In genomic region chr13:65378943-65379519, GRCh38 we compare ENCODE assay signal across 17 cellular contexts.
DNase-seq lines count a peak whose midpoint lies in the region; ATAC-seq and TF ChIP-seq lines count a peak whose summit lies in the region.
"Had no signal": no experiment of that assay in that cellular context is flagged by ENCODE, and none has a peak within 500 bp of the region (broad histone marks: within the 10 kb centered on the region; RNA-seq: fewer than 3 reads in every experiment).

No MANE protein-coding gene starts in this region.

- H3K4me1 ChIP-seq in lower lobe of right lung = no peaks in the 10 kb centered on the region
- H3K4me1 ChIP-seq: suprapubic skin had no signal

- H3K36me3 ChIP-seq in lower lobe of right lung = no peaks in the 10 kb centered on the region
- H3K36me3 ChIP-seq: suprapubic skin had no signal

- H3K27me3 ChIP-seq in lower lobe of right lung (ENCODE audit: low read depth) = no peaks in the 10 kb centered on the region
- H3K27me3 ChIP-seq: suprapubic skin had no signal

- TF ChIP-seq CTCF in WTC11 (IDR thresholded peaks at IDR 0.05) (no peak), lower lobe of right lung (IDR thresholded peaks at IDR 0.05) (no peak)

- DNase-seq in H4 (ENCODE audit: low spot score) (peak; percentile 9), NCI-H1105 (lab: John Stamatoyannopoulos, UW) (peak; percentile 11), WTC11 (ENCODE audit: low spot score) (no peak), iPS DF 19.7 (ENCODE audit: low read depth, low spot score) (peak; percentile 1), lower lobe of right lung (no peak), hippocampal formation (lab: John Stamatoyannopoulos, UW) (no peak)
- no peak for DNase-seq in effector memory CD8-positive, alpha-beta T cell
- DNase-seq: activated CD4-positive, alpha-beta T cell treated with anti-CD3 and anti-CD28 coated beads for 48 hours; aorta; CD4-positive, alpha-beta T cell; H9; head of caudate nucleus; NCI-H1048; NK-92 treated with Interleukin-12 subunit alpha and Interleukin-12 subunit beta, amount 100 ng/mL, for 24 hours; small intestine had no signal

- H3K4me3 Mint-ChIP-seq in WTC11 = no peak overlapping the region
- no peak overlapping the region for H3K4me3 Mint-ChIP-seq in effector memory CD8-positive, alpha-beta T cell
- H3K4me3 Mint-ChIP-seq: CD4-positive, alpha-beta T cell; H9 had no signal

- peaks cover 38% of the 10 kb centered on the region for H3K9me3 Mint-ChIP-seq in WTC11
- H3K9me3 Mint-ChIP-seq in effector memory CD8-positive, alpha-beta T cell = peaks cover 0 to 3% of the 10 kb centered on the region in 2 donors

- peaks cover 17% of the 10 kb centered on the region for H3K36me3 Mint-ChIP-seq in WTC11
- H3K36me3 Mint-ChIP-seq in effector memory CD8-positive, alpha-beta T cell (ENCODE audit: insufficient read depth) = no peaks in the 10 kb centered on the region

- H3K27me3 Mint-ChIP-seq in WTC11 (ENCODE audit: low read depth) = no peaks in the 10 kb centered on the region
- no peaks in the 10 kb centered on the region for H3K27me3 Mint-ChIP-seq in effector memory CD8-positive, alpha-beta T cell
- H3K27me3 Mint-ChIP-seq: CD4-positive, alpha-beta T cell had no signal

- H3K4me1 Mint-ChIP-seq in WTC11 = no peaks in the 10 kb centered on the region
- H3K4me1 Mint-ChIP-seq in effector memory CD8-positive, alpha-beta T cell (ENCODE audit: low read depth in 2 of 2) = no peaks in the 10 kb centered on the region
- H3K4me1 Mint-ChIP-seq: H9 had no signal

- ATAC-seq in WTC11 (no peak), lower lobe of right lung (no peak)
- ATAC-seq in effector memory CD8-positive, alpha-beta T cell (replicated peaks) = no peak

- no peak overlapping the region for H3K27ac Mint-ChIP-seq in WTC11
- no peak overlapping the region for H3K27ac Mint-ChIP-seq in effector memory CD8-positive, alpha-beta T cell
- H3K27ac Mint-ChIP-seq: CD4-positive, alpha-beta T cell; H9 had no signal

- peaks cover 23% of the 10 kb centered on the region for H3K9me3 ChIP-seq in lower lobe of right lung

- H3K27ac ChIP-seq in lower lobe of right lung = no peak overlapping the region
- H3K27ac ChIP-seq: suprapubic skin had no signal

- no peak overlapping the region for H3K4me3 ChIP-seq in lower lobe of right lung
- H3K4me3 ChIP-seq: lung, suprapubic skin had no signal

- POLR2A ChIA-PET in WTC11 (lab: Charles Lee) = no interaction called here

- intact Hi-C loops in lower lobe of right lung (cut with DNase I) = no loop called here

- CTCF ChIA-PET in WTC11 (lab: Charles Lee) = no interaction called here

TF ChIP-seq in WTC11, 78 proteins besides CTCF, POLR2A, EP300 and RAD21:
- TF ChIP-seq ARID4B (CRISPR knock-in tag; IDR thresholded peaks at IDR 0.05; ENCODE audit: borderline replicate concordance) (no peak), TEAD1 (CRISPR knock-in tag; IDR thresholded peaks at IDR 0.05) (no peak), ZNF317 (CRISPR knock-in tag; IDR thresholded peaks at IDR 0.05; ENCODE audit: borderline replicate concordance, low read depth) (peak; percentile 99), ETV6 (CRISPR knock-in tag; IDR thresholded peaks at IDR 0.05) (no peak)

Comparison
In these comparisons a context has a peak if more than half of its experiments do, and no peak if none do; other contexts are left out.
1. DNase-seq: peak in H4 (single experiment), NCI-H1105 (single experiment) and iPS DF 19.7 (single experiment); none in WTC11 (single experiment), lower lobe of right lung (single experiment), effector memory CD8-positive, alpha-beta T cell (0 of 3) and hippocampal formation (0 of 2).